In genomic region chr20:34522969-34523871, GRCh38 we compare ENCODE assay signal across 8 cellular contexts. TPM values are rescaled to one million over a fixed set of nuclear protein-coding genes. Genes with fewer than 3 reads are reported as not detected.
DNase-seq lines count a peak whose midpoint lies in the region; ATAC-seq and TF ChIP-seq lines count a peak whose summit lies in the region.

No MANE protein-coding gene starts in this region.

- H3K4me3 Mint-ChIP-seq in endodermal cell, result no peak overlapping the region

- H3K27me3 Mint-ChIP-seq in endodermal cell (ENCODE audit: insufficient read depth), result no peaks in the 10 kb centered on the region

- 69 to 70% methylated on average over 11 to 17 of the region's 17 CpGs for WGBS in endodermal cell (ENCODE audit: insufficient coverage in 1 of 2, insufficient read length in 1 of 2), 2 experiments
- WGBS in thyroid gland, 2 donors, result 66 to 73% methylated on average over 17 of the region's 17 CpGs

- no peak for ATAC-seq in GM18519 (IDR thresholded peaks at IDR 0.05; ENCODE audit: low FRiP score, unreplicated experiment)

- no peak overlapping the region for H3K27ac ChIP-seq in endodermal cell (ENCODE audit: low read depth, low read length)
- peak overlapping the region; percentile 6 for H3K27ac ChIP-seq in muscle layer of colon (ENCODE audit: low read depth, low read length)
- H3K27ac ChIP-seq in thyroid gland, result peak overlapping the region in 2 of 3 donors; percentile 14 to 17

- TF ChIP-seq CTCF in endodermal cell (conservative IDR thresholded peaks at IDR 0.05) (peak; percentile 92), thyroid gland (IDR thresholded peaks at IDR 0.05) (peak in 4 of 6 experiments; percentile 31 to 52 (median 42))

- peak; percentile 31 for DNase-seq in NCI-H2107 treated with DMSO at 0.1 percent for 48 hours (lab: John Stamatoyannopoulos, UW; ENCODE audit: unreplicated experiment)
- no peak for DNase-seq in NCI-H2107 (lab: John Stamatoyannopoulos, UW)
- DNase-seq in NCI-H2171 (lab: John Stamatoyannopoulos, UW), result peak; percentile 32
- DNase-seq in activated CD4-positive, alpha-beta T cell treated with anti-CD3 and anti-CD28 coated beads, Interleukin-2, amount 50 U/mL, for 4 hours, result peak; percentile 52 to 56
- peak; percentile 92 for DNase-seq in endodermal cell
- DNase-seq in thyroid gland, result peak; percentile 22 to 33

- intact Hi-C loops in thyroid gland (cut with DNase I), result no loop called here

- peaks cover 22% of the 10 kb centered on the region for H3K4me1 Mint-ChIP-seq in endodermal cell

- H3K4me3 ChIP-seq in endodermal cell (ENCODE audit: low read length), result no peak overlapping the region
- H3K4me3 ChIP-seq in muscle layer of colon (ENCODE audit: low read depth in 1 of 2, low read length in 2 of 2), result no peak overlapping the region
- H3K4me3 ChIP-seq in thyroid gland (replicated peaks in 1 of 3), result no peak overlapping the region

- peak overlapping the region; percentile 88 for H3K27ac Mint-ChIP-seq in endodermal cell

- no peak for TF ChIP-seq POLR2A in thyroid gland (IDR thresholded peaks at IDR 0.05)

- no peaks in the 10 kb centered on the region for H3K9me3 Mint-ChIP-seq in endodermal cell

- H3K9ac ChIP-seq in endodermal cell (ENCODE audit: extremely low read depth, low read length, poor library complexity, severe bottlenecking) (no peak overlapping the region), muscle layer of colon (ENCODE audit: low read length) (no peak overlapping the region)

- H3K9me3 ChIP-seq in endodermal cell (ENCODE audit: control insufficient read depth, low read length) (no peaks in the 10 kb centered on the region), muscle layer of colon (ENCODE audit: low read length) (no peaks in the 10 kb centered on the region), thyroid gland (no peaks in the 10 kb centered on the region)

- peaks cover 76% of the 10 kb centered on the region for H3K36me3 ChIP-seq in endodermal cell (ENCODE audit: control insufficient read depth, insufficient read depth, low read length)
- peaks cover 17% of the 10 kb centered on the region for H3K36me3 ChIP-seq in muscle layer of colon (ENCODE audit: insufficient read depth, low read length)
- H3K36me3 ChIP-seq in thyroid gland, result peaks cover 14% of the 10 kb centered on the region in 2 donors

- H3K27me3 ChIP-seq in endodermal cell (ENCODE audit: control insufficient read depth, insufficient read depth, low read length, poor library complexity, severe bottlenecking) (no peaks in the 10 kb centered on the region), muscle layer of colon (ENCODE audit: control insufficient read depth in 1 of 2, insufficient read depth in 2 of 2, low read length in 2 of 2) (no peaks in the 10 kb centered on the region), thyroid gland (no peaks in the 10 kb centered on the region)

- peaks cover 66% of the 10 kb centered on the region for H3K36me3 Mint-ChIP-seq in endodermal cell (ENCODE audit: low read depth)

- H3K4me1 ChIP-seq in endodermal cell (ENCODE audit: control insufficient read depth, insufficient read depth, low read length) (peaks cover 3% of the 10 kb centered on the region), muscle layer of colon (ENCODE audit: insufficient read depth, low read length) (peaks cover 46% of the 10 kb centered on the region), thyroid gland (peaks cover 7 to 44% of the 10 kb centered on the region in 2 donors)

RNA-seq across cellular contexts. Expression of gene DYNLRB1, which starts 7.0 kb away (rescaled TPM):
- total RNA-seq in endodermal cell, result 100 to 1,000 TPM; 194 to 213 TPM
- 214 TPM for polyA plus RNA-seq in endodermal cell (2013, experiment 1 of 2)
- 205 TPM for polyA plus RNA-seq in endodermal cell (2013, experiment 2 of 2)
- total RNA-seq in thyroid gland, result 100 to 1,000 TPM; 119 to 231 (median 210) TPM

RNA-seq across cellular contexts. Expression of gene MAP1LC3A, which starts 35.3 kb away (rescaled TPM):
- total RNA-seq in endodermal cell (10 to 100 TPM; 19.0 to 41.6 TPM), thyroid gland (100 to 1,000 TPM; 119 to 163 (median 130) TPM)
- 31.0 TPM for polyA plus RNA-seq in endodermal cell (2013, experiment 1 of 2)
- 29.1 TPM for polyA plus RNA-seq in endodermal cell (2013, experiment 2 of 2)
